ENCODE assay signal across 8 cellular contexts in genomic region chr10:72335394-72336258, GRCh38. TPM values are rescaled to one million over a fixed set of nuclear protein-coding genes. Genes with fewer than 3 reads are reported as not detected.
DNase-seq lines count a peak whose midpoint lies in the region; ATAC-seq and TF ChIP-seq lines count a peak whose summit lies in the region.

No MANE protein-coding gene starts in this region.

- peak overlapping the region; percentile 64 for H3K4me2 ChIP-seq in DOHH2 (ENCODE audit: low read length)

- H3K27ac ChIP-seq in DOHH2 (ENCODE audit: low read depth, low read length), result peak overlapping the region; percentile 90
- H3K27ac ChIP-seq in iPS-20b (ENCODE audit: low read length), result peak overlapping the region; percentile 22

- H3K27me3 ChIP-seq in DOHH2 (ENCODE audit: control insufficient read depth, low read length) (no peaks in the 10 kb centered on the region), iPS-20b (ENCODE audit: insufficient read depth, low read length) (no peaks in the 10 kb centered on the region)

- peak overlapping the region; percentile 39; the same call in 1 of the 2 replicates for H3K4me3 ChIP-seq in DOHH2 (ENCODE audit: low read length)
- H3K4me3 ChIP-seq in iPS-20b (ENCODE audit: low read length), result no peak overlapping the region

- H3K79me2 ChIP-seq in DOHH2 (ENCODE audit: control insufficient read depth, low read length), result peaks cover 2% of the 10 kb centered on the region; the same call in 1 of the 2 replicates

- no peaks in the 10 kb centered on the region for H3K9me2 ChIP-seq in DOHH2 (replicated peaks; ENCODE audit: control insufficient read depth, low read length)

- peak overlapping the region in 3 of 4 donors; percentile 78 to 89 (median 84) for H3K4me3 Mint-ChIP-seq in IgD-negative memory B cell
- H3K4me3 Mint-ChIP-seq in activated naive CD4-positive, alpha-beta T cell treated with anti-CD3 and anti-CD28 coated beads, Interleukin-2, amount 10 ng/mL, durations not matched to agents 7 days and 5 days, result peak overlapping the region; percentile 64
- H3K4me3 Mint-ChIP-seq in stimulated activated naive CD8-positive, alpha-beta T cell treated with anti-CD3 and anti-CD28 coated beads, Interleukin-15, amount 100 ng/mL, for 72 hours, result peak overlapping the region; percentile 67 to 83

- CTCF ChIA-PET in activated naive CD4-positive, alpha-beta T cell treated with anti-CD3 and anti-CD28 coated beads, Interleukin-2, amount 10 ng/mL, durations not matched to agents 7 days and 5 days (lab: Charles Lee), result interaction anchor here (0.6 to 9.2 kb wide), 23 partner anchors 7 to 439 kb away, joined by 3 to 101 read pairs (median 5); partner anchors contain the start of genes ANAPC16, ASCC1 and DDIT4

- H3K4me1 ChIP-seq in DOHH2 (ENCODE audit: control insufficient read depth, low read length) (peaks cover 60% of the 10 kb centered on the region), iPS-20b (ENCODE audit: insufficient read depth, low read length) (peaks cover 18% of the 10 kb centered on the region)

- H3K36me3 ChIP-seq in DOHH2 (ENCODE audit: control insufficient read depth, low read length), result peaks cover 56% of the 10 kb centered on the region
- peaks cover 42% of the 10 kb centered on the region for H3K36me3 ChIP-seq in iPS-20b (ENCODE audit: insufficient read depth, low read depth, low read length)

- TF ChIP-seq CTCF in DOHH2 (IDR thresholded peaks at IDR 0.05; ENCODE audit: low read depth, low read length, poor library complexity, severe bottlenecking), result no peak

- H3K27ac Mint-ChIP-seq in IgD-negative memory B cell, result peak overlapping the region; percentile 95 to 97 (median 95)
- H3K27ac Mint-ChIP-seq in activated naive CD4-positive, alpha-beta T cell treated with anti-CD3 and anti-CD28 coated beads, Interleukin-2, amount 10 ng/mL, durations not matched to agents 7 days and 5 days, result peak overlapping the region; percentile 84
- H3K27ac Mint-ChIP-seq in stimulated activated naive CD8-positive, alpha-beta T cell treated with anti-CD3 and anti-CD28 coated beads, Interleukin-15, amount 100 ng/mL, for 72 hours, result peak overlapping the region; percentile 88 to 89

- no peaks in the 10 kb centered on the region for H3K9me3 Mint-ChIP-seq in IgD-negative memory B cell
- no peaks in the 10 kb centered on the region for H3K9me3 Mint-ChIP-seq in activated naive CD4-positive, alpha-beta T cell treated with anti-CD3 and anti-CD28 coated beads, Interleukin-2, amount 10 ng/mL, durations not matched to agents 7 days and 5 days
- no peaks in the 10 kb centered on the region for H3K9me3 Mint-ChIP-seq in stimulated activated naive CD8-positive, alpha-beta T cell treated with anti-CD3 and anti-CD28 coated beads, Interleukin-15, amount 100 ng/mL, for 72 hours

- no peak overlapping the region for H3K9ac ChIP-seq in iPS-20b (ENCODE audit: low read depth, low read length)

- H3K9me3 ChIP-seq in DOHH2 (ENCODE audit: control insufficient read depth, insufficient read depth, low read length) (no peaks in the 10 kb centered on the region), iPS-20b (ENCODE audit: insufficient read depth, low read depth, low read length) (no peaks in the 10 kb centered on the region)

- peak; percentile 39 for ATAC-seq in GM21423 (IDR thresholded peaks at IDR 0.05; ENCODE audit: unreplicated experiment)
- peak; percentile 40 for ATAC-seq in stimulated activated naive CD8-positive, alpha-beta T cell treated with anti-CD3 and anti-CD28 coated beads, Interleukin-15, amount 100 ng/mL, for 72 hours

- peaks cover 15% of the 10 kb centered on the region for H3F3A ChIP-seq in DOHH2 (ENCODE audit: control insufficient read depth, insufficient read depth)

- H3K27me3 Mint-ChIP-seq in IgD-negative memory B cell, result no peaks in the 10 kb centered on the region
- no peaks in the 10 kb centered on the region for H3K27me3 Mint-ChIP-seq in activated naive CD4-positive, alpha-beta T cell treated with anti-CD3 and anti-CD28 coated beads, Interleukin-2, amount 10 ng/mL, durations not matched to agents 7 days and 5 days
- no peaks in the 10 kb centered on the region for H3K27me3 Mint-ChIP-seq in stimulated activated naive CD8-positive, alpha-beta T cell treated with anti-CD3 and anti-CD28 coated beads, Interleukin-15, amount 100 ng/mL, for 72 hours

- peaks cover 45 to 49% (median 46%) of the 10 kb centered on the region in 3 donors for H3K4me1 Mint-ChIP-seq in IgD-negative memory B cell
- H3K4me1 Mint-ChIP-seq in activated naive CD4-positive, alpha-beta T cell treated with anti-CD3 and anti-CD28 coated beads, Interleukin-2, amount 10 ng/mL, durations not matched to agents 7 days and 5 days, result peaks cover 72% of the 10 kb centered on the region
- H3K4me1 Mint-ChIP-seq in stimulated activated naive CD8-positive, alpha-beta T cell treated with anti-CD3 and anti-CD28 coated beads, Interleukin-15, amount 100 ng/mL, for 72 hours, result peaks cover 75% of the 10 kb centered on the region

- no peaks in the 10 kb centered on the region for H3K36me3 Mint-ChIP-seq in IgD-negative memory B cell
- H3K36me3 Mint-ChIP-seq in activated naive CD4-positive, alpha-beta T cell treated with anti-CD3 and anti-CD28 coated beads, Interleukin-2, amount 10 ng/mL, durations not matched to agents 7 days and 5 days, result peaks cover 39% of the 10 kb centered on the region

- DNase-seq in activated naive CD4-positive, alpha-beta T cell treated with anti-CD3 and anti-CD28 coated beads, Interleukin-2, amount 10 ng/mL, durations not matched to agents 7 days and 5 days, result peak; percentile 73
- peak; percentile 65 to 79 for DNase-seq in stimulated activated naive CD8-positive, alpha-beta T cell treated with anti-CD3 and anti-CD28 coated beads, Interleukin-15, amount 100 ng/mL, for 72 hours
- DNase-seq in hippocampal formation (lab: John Stamatoyannopoulos, UW) (no peak), DMS153 (lab: John Stamatoyannopoulos, UW) (no peak)

- H4K20me1 ChIP-seq in DOHH2 (ENCODE audit: control insufficient read depth, insufficient read depth, low read depth, low read length), result no peaks in the 10 kb centered on the region

RNA-seq across cellular contexts. Expression of gene DNAJB12, which starts 19.1 kb away (rescaled TPM):
- 27.6 TPM for polyA plus RNA-seq in IgD-negative memory B cell

Comparison
In these comparisons a context has a peak if more than half of its experiments do, and no peak if none do; other contexts are left out.
1. DNase-seq: peak in activated naive CD4-positive, alpha-beta T cell treated with anti-CD3 and anti-CD28 coated beads, Interleukin-2, amount 10 ng/mL, durations not matched to agents 7 days and 5 days (single experiment) and stimulated activated naive CD8-positive, alpha-beta T cell treated with anti-CD3 and anti-CD28 coated beads, Interleukin-15, amount 100 ng/mL, for 72 hours (2 of 2); none in hippocampal formation (0 of 2) and DMS153 (single experiment).
2. Peak in every context shown above with its lines, with median percentiles within 50 percentile points of each other: H3K27ac Mint-ChIP-seq and H3K4me3 Mint-ChIP-seq.